In the genomic region with DNA sequence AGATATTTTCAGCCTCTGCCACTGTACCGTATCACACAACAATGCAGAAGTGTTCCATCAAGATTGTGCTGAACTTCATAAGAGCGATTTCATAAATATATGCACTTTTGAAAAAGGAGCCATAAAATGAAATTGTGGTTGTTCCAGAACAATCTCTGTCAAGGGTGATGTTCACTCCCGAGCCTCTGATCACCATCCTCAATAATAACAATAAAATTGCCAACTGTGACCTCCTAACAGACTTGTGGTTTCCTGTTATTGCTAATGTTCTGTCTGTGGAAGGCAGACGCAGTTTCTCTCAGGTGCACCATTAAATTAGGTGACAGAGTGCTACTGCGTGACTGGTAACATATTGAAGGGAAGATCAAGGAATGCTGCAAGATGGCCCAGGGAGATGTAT, we compare ENCODE assay signal across 19 cellular contexts.
A peak's percentile ranks its signal among the peaks of the same experiment; 100 is the strongest.
DNase-seq lines count a peak whose midpoint lies in the region; ATAC-seq and TF ChIP-seq lines count a peak whose summit lies in the region.
"Had no signal": no experiment of that assay in that cellular context is flagged by ENCODE, and none has a peak within 500 bp of the region (broad histone marks: within the 10 kb centered on the region; RNA-seq: fewer than 3 reads in every experiment).

No MANE protein-coding gene starts in this region.

- no peaks in the 10 kb centered on the region for H3K36me3 Mint-ChIP-seq in activated T-cell treated with anti-CD3 and anti-CD28 coated beads, Interleukin-2, amount 50 U/mL, for 4 hours (ENCODE audit: insufficient read depth)
- H3K36me3 Mint-ChIP-seq in naive B cell = no peaks in the 10 kb centered on the region

- no peaks in the 10 kb centered on the region for H3K36me3 ChIP-seq in SK-N-SH (replicated peaks in 1 of 2; ENCODE audit: control insufficient read depth in 1 of 2, insufficient read depth in 2 of 2, low read length in 1 of 2)
- H3K36me3 ChIP-seq: heart left ventricle, left ventricle myocardium inferior, SJSA1 had no signal

- TF ChIP-seq RAD21 in SK-N-SH (IDR thresholded peaks at IDR 0.05; ENCODE audit: low read length) = no peak

- H3K9ac ChIP-seq in SK-N-SH = no peak overlapping the region

- peaks cover 3% of the 10 kb centered on the region for H3F3A ChIP-seq in SK-N-SH (replicated peaks; ENCODE audit: insufficient read depth)

- POLR2A ChIA-PET in SK-N-SH (lab: Yijun Ruan, JAX) = no interaction called here

- 50% methylated on average over 5 of the region's 5 CpGs for WGBS in SK-N-SH (ENCODE audit: low lambda C conversion rate)

- peaks cover 38% of the 10 kb centered on the region for H3K4me1 Mint-ChIP-seq in activated T-cell treated with anti-CD3 and anti-CD28 coated beads, Interleukin-2, amount 50 U/mL, for 4 hours (ENCODE audit: low read depth)
- H3K4me1 Mint-ChIP-seq in naive B cell = peaks cover 8 to 25% (median 23%) of the 10 kb centered on the region in 3 donors

- H3K27me3 ChIP-seq in SK-N-SH (ENCODE audit: insufficient read depth) = no peaks in the 10 kb centered on the region
- H3K27me3 ChIP-seq: heart left ventricle, SJSA1, testis had no signal

- CTCF ChIA-PET in SK-N-SH (lab: Yijun Ruan, JAX) = no interaction called here

- peak; percentile 46 to 48 for ATAC-seq in activated T-cell treated with anti-CD3 and anti-CD28 coated beads, Interleukin-2, amount 50 U/mL, for 4 hours
- ATAC-seq in naive B cell (ENCODE audit: low read depth in 2 of 2) (peak; percentile 36 to 38), HG03025 (IDR thresholded peaks at IDR 0.05; ENCODE audit: low FRiP score, unreplicated experiment) (no peak)
- ATAC-seq: HCT116, heart left ventricle had no signal

- DNase-seq in activated T-cell treated with anti-CD3 and anti-CD28 coated beads, Interleukin-2, amount 50 U/mL, for 4 hours = no peak
- no peak for DNase-seq in activated T-cell treated with anti-CD3 and anti-CD28 coated beads for 4 hours
- peak; percentile 62 for DNase-seq in Jurkat, Clone E6-1 (ENCODE audit: low read depth, low spot score)
- DNase-seq in activated CD4-positive, alpha-beta T cell treated with anti-CD3 and anti-CD28 coated beads, Interleukin-2, amount 50 U/mL, for 1 hour = peak; percentile 16
- peak; percentile 7 for DNase-seq in naive B cell
- no peak for DNase-seq in SK-N-SH
- DNase-seq in medulla oblongata (ENCODE audit: extremely low spot score) = no peak
- DNase-seq: ACHN, heart left ventricle, IMR-90, left ventricle myocardium inferior, nucleus accumbens, PC-9, testis had no signal

- H3K4me2 ChIP-seq in SK-N-SH = no peak overlapping the region
- H3K4me2 ChIP-seq: PC-9 had no signal

- no peaks in the 10 kb centered on the region for H3K27me3 Mint-ChIP-seq in activated T-cell treated with anti-CD3 and anti-CD28 coated beads, Interleukin-2, amount 50 U/mL, for 4 hours (ENCODE audit: low read depth)
- H3K27me3 Mint-ChIP-seq in naive B cell = no peaks in the 10 kb centered on the region

- H3K4me1 ChIP-seq in SK-N-SH (ENCODE audit: control insufficient read depth in 1 of 2, insufficient read depth in 2 of 2, low read depth in 1 of 2, low read length in 1 of 2) = no peaks in the 10 kb centered on the region
- H3K4me1 ChIP-seq: heart left ventricle, left ventricle myocardium inferior, SJSA1, testis had no signal

- TF ChIP-seq CTCF in SK-N-SH (IDR thresholded peaks at IDR 0.05) = no peak

- H3K4me3 Mint-ChIP-seq in activated T-cell treated with anti-CD3 and anti-CD28 coated beads, Interleukin-2, amount 50 U/mL, for 4 hours = peak overlapping the region; percentile 29
- peak overlapping the region in 5 of 8 donors; percentile 4 to 44 (median 34) for H3K4me3 Mint-ChIP-seq in naive B cell

- no peaks in the 10 kb centered on the region for H3K9me3 ChIP-seq in SK-N-SH
- H3K9me3 ChIP-seq: SJSA1, testis had no signal

- H4K20me1 ChIP-seq in SK-N-SH (ENCODE audit: insufficient read depth) = no peaks in the 10 kb centered on the region

- peak overlapping the region in 2 of 6 donors; percentile 6 to 46 for H3K27ac Mint-ChIP-seq in naive B cell
- H3K27ac Mint-ChIP-seq: activated T-helper 2 cell treated with anti-CD3 and anti-CD28 coated beads, Interferon-gamma antibody, Interleukin-2, Interleukin-4, amounts not matched to agents 10 μg/mL and 5 μg/mL and 100 μg/mL, durations not matched to agents 14 hours and 24 hours and 36 hours had no signal

- no peaks in the 10 kb centered on the region for H3K79me2 ChIP-seq in SK-N-SH (ENCODE audit: insufficient read depth)

- H3K27ac ChIP-seq in SK-N-SH (ENCODE audit: low read depth in 2 of 2, low read length in 1 of 2) = no peak overlapping the region
- H3K27ac ChIP-seq: heart left ventricle, HL-60, left ventricle myocardium inferior, PC-9, SJSA1, testis had no signal

- H2AFZ ChIP-seq in SK-N-SH (ENCODE audit: low read depth) = no peak overlapping the region
- H2AFZ ChIP-seq: PC-9 had no signal

- TF ChIP-seq EP300 in SK-N-SH (IDR thresholded peaks at IDR 0.05; ENCODE audit: borderline replicate concordance in 1 of 2, low read depth in 1 of 2, low read length in 1 of 2) = no peak

- peaks cover 8% of the 10 kb centered on the region for H3K9me3 Mint-ChIP-seq in activated T-cell treated with anti-CD3 and anti-CD28 coated beads, Interleukin-2, amount 50 U/mL, for 4 hours
- peaks cover 0 to 13% (median 6%) of the 10 kb centered on the region in 7 donors for H3K9me3 Mint-ChIP-seq in naive B cell

- H3K4me3 ChIP-seq in Jurkat, Clone E6-1 (ENCODE audit: low read length) = peak overlapping the region; percentile 0; the same call in 1 of the 2 replicates
- no peak overlapping the region for H3K4me3 ChIP-seq in SK-N-SH (ENCODE audit: low read depth in 2 of 2, low read length in 1 of 2)
- H3K4me3 ChIP-seq: heart left ventricle, left ventricle myocardium inferior, PC-9, SJSA1, testis had no signal

- no peaks in the 10 kb centered on the region for H3K9me2 ChIP-seq in SK-N-SH

TF ChIP-seq in SK-N-SH, 30 proteins besides CTCF, POLR2A, EP300 and RAD21:
- no peak for TF ChIP-seq JUND (IDR thresholded peaks at IDR 0.05)
- TF ChIP-seq GATA2 (CRISPR knock-in tag; IDR thresholded peaks at IDR 0.05) = no peak
- TF ChIP-seq RCOR1 (IDR thresholded peaks at IDR 0.05; ENCODE audit: low read length) = no peak
- TF ChIP-seq FOXJ3 (CRISPR knock-in tag; IDR thresholded peaks at IDR 0.05) = no peak
- TF ChIP-seq, protein P1, sequence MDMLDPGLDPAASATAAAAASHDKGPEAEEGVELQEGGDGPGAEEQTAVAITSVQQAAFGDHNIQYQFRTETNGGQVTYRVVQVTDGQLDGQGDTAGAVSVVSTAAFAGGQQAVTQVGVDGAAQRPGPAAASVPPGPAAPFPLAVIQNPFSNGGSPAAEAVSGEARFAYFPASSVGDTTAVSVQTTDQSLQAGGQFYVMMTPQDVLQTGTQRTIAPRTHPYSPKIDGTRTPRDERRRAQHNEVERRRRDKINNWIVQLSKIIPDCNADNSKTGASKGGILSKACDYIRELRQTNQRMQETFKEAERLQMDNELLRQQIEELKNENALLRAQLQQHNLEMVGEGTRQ (IDR thresholded peaks at IDR 0.05; ENCODE audit: borderline replicate concordance, low read depth, low read length) = no peak
- TF ChIP-seq, protein P2, sequence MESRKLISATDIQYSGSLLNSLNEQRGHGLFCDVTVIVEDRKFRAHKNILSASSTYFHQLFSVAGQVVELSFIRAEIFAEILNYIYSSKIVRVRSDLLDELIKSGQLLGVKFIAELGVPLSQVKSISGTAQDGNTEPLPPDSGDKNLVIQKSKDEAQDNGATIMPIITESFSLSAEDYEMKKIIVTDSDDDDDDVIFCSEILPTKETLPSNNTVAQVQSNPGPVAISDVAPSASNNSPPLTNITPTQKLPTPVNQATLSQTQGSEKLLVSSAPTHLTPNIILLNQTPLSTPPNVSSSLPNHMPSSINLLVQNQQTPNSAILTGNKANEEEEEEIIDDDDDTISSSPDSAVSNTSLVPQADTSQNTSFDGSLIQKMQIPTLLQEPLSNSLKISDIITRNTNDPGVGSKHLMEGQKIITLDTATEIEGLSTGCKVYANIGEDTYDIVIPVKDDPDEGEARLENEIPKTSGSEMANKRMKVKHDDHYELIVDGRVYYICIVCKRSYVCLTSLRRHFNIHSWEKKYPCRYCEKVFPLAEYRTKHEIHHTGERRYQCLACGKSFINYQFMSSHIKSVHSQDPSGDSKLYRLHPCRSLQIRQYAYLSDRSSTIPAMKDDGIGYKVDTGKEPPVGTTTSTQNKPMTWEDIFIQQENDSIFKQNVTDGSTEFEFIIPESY (IDR thresholded peaks at IDR 0.05; ENCODE audit: borderline replicate concordance, low read depth) = no peak
- no peak for TF ChIP-seq GABPA (IDR thresholded peaks at IDR 0.05; ENCODE audit: low read depth)
- TF ChIP-seq TEAD4 (IDR thresholded peaks at IDR 0.05; ENCODE audit: borderline replicate concordance, insufficient read depth) = no peak
- no peak for TF ChIP-seq SMC3 (IDR thresholded peaks at IDR 0.05; ENCODE audit: low read depth, low read length)
- no peak for TF ChIP-seq POLR2AphosphoS5 (IDR thresholded peaks at IDR 0.05; ENCODE audit: low read depth, low read length)
- TF ChIP-seq TCF12 (IDR thresholded peaks at IDR 0.05) = no peak
- no peak for TF ChIP-seq FOSL2 (IDR thresholded peaks at IDR 0.05; ENCODE audit: borderline replicate concordance, low read depth)
- TF ChIP-seq, protein P3, sequence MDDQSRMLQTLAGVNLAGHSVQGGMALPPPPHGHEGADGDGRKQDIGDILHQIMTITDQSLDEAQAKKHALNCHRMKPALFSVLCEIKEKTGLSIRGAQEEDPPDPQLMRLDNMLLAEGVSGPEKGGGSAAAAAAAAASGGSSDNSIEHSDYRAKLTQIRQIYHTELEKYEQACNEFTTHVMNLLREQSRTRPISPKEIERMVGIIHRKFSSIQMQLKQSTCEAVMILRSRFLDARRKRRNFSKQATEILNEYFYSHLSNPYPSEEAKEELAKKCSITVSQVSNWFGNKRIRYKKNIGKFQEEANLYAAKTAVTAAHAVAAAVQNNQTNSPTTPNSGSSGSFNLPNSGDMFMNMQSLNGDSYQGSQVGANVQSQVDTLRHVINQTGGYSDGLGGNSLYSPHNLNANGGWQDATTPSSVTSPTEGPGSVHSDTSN (IDR thresholded peaks at IDR 0.05) = no peak

Comparison
In these comparisons a context has a peak if more than half of its experiments do, and no peak if none do; other contexts are left out.
1. DNase-seq: peak in Jurkat, Clone E6-1 (single experiment), activated CD4-positive, alpha-beta T cell treated with anti-CD3 and anti-CD28 coated beads, Interleukin-2, amount 50 U/mL, for 1 hour (single experiment) and naive B cell (single experiment); none in activated T-cell treated with anti-CD3 and anti-CD28 coated beads, Interleukin-2, amount 50 U/mL, for 4 hours (single experiment), activated T-cell treated with anti-CD3 and anti-CD28 coated beads for 4 hours (single experiment), SK-N-SH (single experiment) and medulla oblongata (single experiment).